Comparison of ENCODE assay signal across 8 cellular contexts in the genomic region with DNA sequence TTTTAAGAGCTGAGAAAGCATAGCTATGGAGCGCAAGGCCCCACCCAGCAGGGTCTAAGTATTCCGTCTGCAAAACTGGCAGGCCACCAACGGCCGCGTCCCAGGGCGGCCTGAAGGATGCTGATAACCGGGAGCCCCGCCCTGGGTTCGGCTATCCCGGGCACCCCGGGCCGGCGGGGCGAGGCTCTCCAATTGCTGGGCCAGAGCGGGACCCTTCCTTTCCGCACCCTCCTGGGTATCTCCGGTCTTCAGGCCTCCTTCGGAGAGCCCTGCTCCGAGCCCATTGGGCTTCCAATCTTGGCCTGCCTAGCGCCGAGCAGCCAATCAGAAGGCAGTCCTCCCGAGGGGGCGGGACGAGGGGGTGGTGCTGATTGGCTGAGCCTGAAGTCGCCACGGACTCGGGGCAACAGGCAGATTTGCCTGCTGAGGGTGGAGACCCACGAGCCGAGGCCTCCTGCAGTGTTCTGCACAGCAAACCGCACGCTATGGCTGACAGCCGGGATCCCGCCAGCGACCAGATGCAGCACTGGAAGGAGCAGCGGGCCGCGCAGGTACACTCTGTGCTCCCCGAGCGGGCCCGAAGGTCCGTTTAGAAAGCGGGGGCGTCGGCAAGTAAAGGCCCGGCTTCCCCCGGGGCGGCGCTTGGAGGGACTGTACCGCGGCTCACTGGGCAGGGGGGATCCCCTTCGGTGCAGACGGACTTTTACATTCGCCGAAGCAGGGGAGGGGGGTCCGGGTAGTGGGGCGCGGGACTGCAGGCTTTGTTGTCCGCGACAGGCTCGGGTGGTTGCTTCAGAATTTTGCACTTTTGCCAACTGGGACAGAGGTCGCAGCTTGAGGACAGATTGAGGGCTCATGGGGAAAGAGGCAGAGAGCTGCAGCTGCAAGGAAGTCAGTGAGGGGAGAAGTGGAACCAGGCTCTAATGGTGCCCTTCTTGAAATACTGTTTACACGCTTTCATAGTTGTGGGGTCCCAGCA. TPM values are rescaled to one million over a fixed set of nuclear protein-coding genes. Genes with fewer than 3 reads are reported as not detected.
DNase-seq lines count a peak whose midpoint lies in the region; ATAC-seq and TF ChIP-seq lines count a peak whose summit lies in the region.

A gene (plus strand): TSS at position 406 of the 979 bp plus-strand sequence. CDS start 80 bp downstream, at position 486.

- WGBS in smooth muscle cell (ENCODE audit: low lambda C conversion rate) = 97% methylated on average over 47 of the region's 62 CpGs

- no peaks in the 10 kb centered on the region for H3K9me3 ChIP-seq in smooth muscle cell (replicated peaks; ENCODE audit: low read depth)

- H2AFZ ChIP-seq in smooth muscle cell (ENCODE audit: low read depth) = no peak within 1 kb of the TSS

- ATAC-seq in HG02884 (IDR thresholded peaks at IDR 0.05; ENCODE audit: unreplicated experiment) = peak; percentile 97
- peak; percentile 98 to 99 for ATAC-seq in left cardiac atrium

- no peak within 1 kb of the TSS for H3K27ac ChIP-seq in smooth muscle cell (ENCODE audit: low read depth)

- intact Hi-C loops in left cardiac atrium (cut with DNase I) = no loop called here

- peaks cover 4% of the 10 kb centered on the region for H3K9me3 Mint-ChIP-seq in T-helper 1 cell treated with Interleukin-12 subunit alpha and Interleukin-12 subunit beta and Interleukin-4 antibody, amounts not matched to agents 30 μg/mL and 1 μg/mL, for 36 hours

- H3K27me3 ChIP-seq in smooth muscle cell (ENCODE audit: low read depth) = no peaks in the 10 kb centered on the region

- H3K27ac Mint-ChIP-seq in T-helper 1 cell treated with Interleukin-12 subunit alpha and Interleukin-12 subunit beta and Interleukin-4 antibody, amounts not matched to agents 30 μg/mL and 1 μg/mL, for 36 hours = peak within 1 kb of the TSS; percentile 73

- TF ChIP-seq CTCF in GM13977 (IDR thresholded peaks at IDR 0.05; ENCODE audit: extremely low read depth, insufficient read depth, missing control alignments) = no peak
- TF ChIP-seq CTCF in smooth muscle cell (IDR thresholded peaks at IDR 0.05; ENCODE audit: borderline replicate concordance, insufficient read depth, poor library complexity, severe bottlenecking) = no peak

- in situ Hi-C loops in GM13977 (cut with MboI; ENCODE audit: low pct_unique_long_range_greater_than_20kb, low sequenced_read_pairs, unreplicated experiment) = no loop called here

- H3K4me1 ChIP-seq in smooth muscle cell (ENCODE audit: low read depth) = no peaks in the 10 kb centered on the region

- H3K4me2 ChIP-seq in smooth muscle cell = no peak within 1 kb of the TSS

- H4K20me1 ChIP-seq in smooth muscle cell (ENCODE audit: low read depth) = no peaks in the 10 kb centered on the region

- H3K4me1 Mint-ChIP-seq in T-helper 1 cell treated with Interleukin-12 subunit alpha and Interleukin-12 subunit beta and Interleukin-4 antibody, amounts not matched to agents 30 μg/mL and 1 μg/mL, for 36 hours (ENCODE audit: low read depth) = peaks cover 22% of the 10 kb centered on the region

- H3K9ac ChIP-seq in smooth muscle cell (ENCODE audit: low read depth) = no peak within 1 kb of the TSS

- no peak within 1 kb of the TSS for H3K4me3 ChIP-seq in smooth muscle cell

- peak within 1 kb of the TSS; percentile 93 for H3K4me3 Mint-ChIP-seq in T-helper 1 cell treated with Interleukin-12 subunit alpha and Interleukin-12 subunit beta and Interleukin-4 antibody, amounts not matched to agents 30 μg/mL and 1 μg/mL, for 36 hours

- H3F3A ChIP-seq in smooth muscle cell (ENCODE audit: low read depth) = no peaks in the 10 kb centered on the region

- no peaks in the 10 kb centered on the region for H3K79me2 ChIP-seq in smooth muscle cell (ENCODE audit: low read depth)

- DNase-seq in GM13977 (ENCODE audit: low spot score) (peak; percentile 93), NCI-H146 treated with DMSO at 0.1 percent for 48 hours (lab: John Stamatoyannopoulos, UW; ENCODE audit: unreplicated experiment) (peak; percentile 84), amniotic epithelial cell (ENCODE audit: low read depth) (peak; percentile 96), left cardiac atrium (peak; percentile 99), retina (peak; percentile 97), smooth muscle cell (lab: John Stamatoyannopoulos, UW; ENCODE audit: unreplicated experiment) (no peak)

- no peaks in the 10 kb centered on the region for H3K27me3 Mint-ChIP-seq in T-helper 1 cell treated with Interleukin-12 subunit alpha and Interleukin-12 subunit beta and Interleukin-4 antibody, amounts not matched to agents 30 μg/mL and 1 μg/mL, for 36 hours (ENCODE audit: low read depth)

- H3K36me3 Mint-ChIP-seq in T-helper 1 cell treated with Interleukin-12 subunit alpha and Interleukin-12 subunit beta and Interleukin-4 antibody, amounts not matched to agents 30 μg/mL and 1 μg/mL, for 36 hours (ENCODE audit: low read depth) = peaks cover 4% of the 10 kb centered on the region

- no peaks in the 10 kb centered on the region for H3K36me3 ChIP-seq in smooth muscle cell (ENCODE audit: low read depth)

RNA-seq across cellular contexts. Expression of the gene that starts here (rescaled TPM):
- total RNA-seq in left cardiac atrium = 100 to 1,000 TPM in 1 of 2 donors, 10 to 100 TPM in 1; 98.1 to 117 TPM
- total RNA-seq in smooth muscle cell = not detected in 2 replicates
- polyA plus RNA-seq in smooth muscle cell = not detected in 2 replicates

Comparison
In these comparisons a context has a peak if more than half of its experiments do, and no peak if none do; other contexts are left out.
1. RNA of the gene that starts here (total RNA-seq): 98.1 to 117 TPM in left cardiac atrium; not detected in smooth muscle cell; every median in the first group is over 10 times any median in the second.